In genomic region chr17:34235389-34236028, GRCh38 we compare ENCODE assay signal across 1 cellular context.
TF ChIP-seq lines count a peak whose summit lies in the region.

No MANE protein-coding gene starts in this region.

TF ChIP-seq in endothelial cell of umbilical vein, 7 proteins besides CTCF, POLR2A, EP300 and RAD21 (continued from another document):
- TF ChIP-seq POLR2AphosphoS5 (IDR thresholded peaks at IDR 0.05; ENCODE audit: insufficient read depth, low read depth, low read length) (no peak), FOS (IDR thresholded peaks at IDR 0.05; ENCODE audit: borderline replicate concordance, insufficient read depth, low read length) (no peak)
